ENCODE assay signal across 38 cellular contexts in genomic region chr17:10771142-10771541, GRCh38. TPM values are rescaled to one million over a fixed set of nuclear protein-coding genes. Genes with fewer than 3 reads are reported as not detected.
"Had no signal": no experiment of that assay in that cellular context is flagged by ENCODE, and none has a peak within 500 bp of the region (broad histone marks: within the 10 kb centered on the region; RNA-seq: fewer than 3 reads in every experiment).

No MANE protein-coding gene starts in this region.

- H3K4me3 Mint-ChIP-seq: activated CD4-positive, alpha-beta memory T cell treated with anti-CD3 and anti-CD28 coated beads for 36 hours; activated CD4-positive, alpha-beta T cell treated with anti-CD3 and anti-CD28 coated beads for 36 hours; activated CD4-positive, alpha-beta T cell treated with anti-CD3 and anti-CD28 coated beads, Interleukin-2, amount 10 ng/mL, durations not matched to agents 24 days and 14 days; activated CD8-positive, alpha-beta memory T cell treated with anti-CD3 and anti-CD28 coated beads, Interleukin-2, amount 10 ng/mL, durations not matched to agents 7 days and 5 days; activated CD8-positive, alpha-beta T cell treated with anti-CD3 and anti-CD28 coated beads, Interleukin-2, amount 10 ng/mL, durations not matched to agents 7 days and 5 days; activated naive CD4-positive, alpha-beta T cell treated with anti-CD3 and anti-CD28 coated beads for 36 hours; activated naive CD4-positive, alpha-beta T cell treated with anti-CD3 and anti-CD28 coated beads, Interleukin-2, amount 50 U/mL, for 24 hours; activated naive CD8-positive, alpha-beta T cell treated with anti-CD3 and anti-CD28 coated beads for 36 hours; activated naive CD8-positive, alpha-beta T cell treated with anti-CD3 and anti-CD28 coated beads, Interleukin-2, amount 50 U/mL, for 24 hours; activated T-helper 1 cell treated with anti-CD3 and anti-CD28 coated beads, Interleukin-12 subunit alpha, Interleukin-12 subunit beta, Interleukin-2, Interleukin-4 antibody, amounts not matched to agents 30 ng/mL and 10 ng/mL and 1 ng/mL, durations not matched to agents 14 hours and 24 hours and 36 hours; dendritic cell treated with granulocyte-macrophage colony-stimulating factor and Interleukin-4, amounts not matched to agents 40 ng/mL and 50 ng/mL, for 4 days had no signal

- H3K27me3 ChIP-seq: adrenal gland, body of pancreas, dorsolateral prefrontal cortex, esophagus squamous epithelium, gastroesophageal sphincter had no signal

- H3K27ac ChIP-seq: adrenal gland, body of pancreas, coronary artery, dorsolateral prefrontal cortex, gastroesophageal sphincter, heart right ventricle had no signal

- H3K9me3 ChIP-seq: adrenal gland, body of pancreas had no signal

- H3K4me1 ChIP-seq: adrenal gland, body of pancreas, gastroesophageal sphincter, heart right ventricle had no signal

- ATAC-seq: activated CD4-positive, alpha-beta T cell treated with anti-CD3 and anti-CD28 coated beads for 36 hours; activated CD8-positive, alpha-beta memory T cell treated with anti-CD3 and anti-CD28 coated beads, Interleukin-2, amount 10 ng/mL, durations not matched to agents 7 days and 5 days; activated CD8-positive, alpha-beta T cell treated with anti-CD3 and anti-CD28 coated beads, Interleukin-2, amount 10 ng/mL, durations not matched to agents 7 days and 5 days; activated naive CD8-positive, alpha-beta T cell treated with anti-CD3 and anti-CD28 coated beads, Interleukin-2, amount 50 U/mL, for 24 hours; body of pancreas; gastroesophageal sphincter; heart right ventricle had no signal

- DNase-seq: activated CD4-positive, alpha-beta memory T cell treated with anti-CD3 and anti-CD28 coated beads for 36 hours; activated CD4-positive, alpha-beta T cell treated with anti-CD3 and anti-CD28 coated beads for 36 hours; activated CD4-positive, alpha-beta T cell treated with anti-CD3 and anti-CD28 coated beads, Interleukin-2, amount 10 ng/mL, durations not matched to agents 24 days and 14 days; activated CD4-positive, CD25-positive, alpha-beta regulatory T cell; activated CD4-positive, CD25-positive, alpha-beta regulatory T cell treated with anti-CD3 and anti-CD28 coated beads, Interleukin-2, amount 50 U/mL, for 72 hours; activated CD8-positive, alpha-beta memory T cell treated with anti-CD3 and anti-CD28 coated beads, Interleukin-2, amount 10 ng/mL, durations not matched to agents 7 days and 5 days; activated CD8-positive, alpha-beta memory T cell treated with anti-CD3 and anti-CD28 coated beads, Interleukin-2, amount 50 U/mL, for 4 hours; activated CD8-positive, alpha-beta T cell treated with anti-CD3 and anti-CD28 coated beads, Interleukin-2, amount 10 ng/mL, durations not matched to agents 7 days and 5 days; activated effector memory CD4-positive, alpha-beta T cell treated with anti-CD3 and anti-CD28 coated beads, Interleukin-2, amount 50 U/mL, for 16 hours; activated naive CD4-positive, alpha-beta T cell treated with anti-CD3 and anti-CD28 coated beads for 36 hours; activated naive CD8-positive, alpha-beta T cell treated with anti-CD3 and anti-CD28 coated beads for 36 hours; activated naive CD8-positive, alpha-beta T cell treated with anti-CD3 and anti-CD28 coated beads, Interleukin-2, amount 50 U/mL, for 24 hours; activated T-cell treated with anti-CD3 and anti-CD28 coated beads, Interleukin-2, amount 50 U/mL, for 1 hour; activated T-cell treated with anti-CD3 and anti-CD28 coated beads, Interleukin-2, amount 50 U/mL, for 48 hours; adrenal gland; amygdala; aorta; body of pancreas; central memory CD4-positive, alpha-beta T cell; cerebellar nuclear complex; dorsolateral prefrontal cortex; effector memory CD4-positive, alpha-beta T cell; erythroblast; esophagus squamous epithelium; foreskin melanocyte; heart right ventricle; T-helper 2 cell had no signal

- H3K4me3 ChIP-seq: adrenal gland, body of pancreas, coronary artery, dorsolateral prefrontal cortex, esophagus squamous epithelium, gastroesophageal sphincter, heart right ventricle had no signal

- H3K36me3 Mint-ChIP-seq: activated CD8-positive, alpha-beta memory T cell treated with anti-CD3 and anti-CD28 coated beads, Interleukin-2, amount 10 ng/mL, durations not matched to agents 7 days and 5 days had no signal

- H3K27ac Mint-ChIP-seq: activated CD4-positive, alpha-beta memory T cell treated with anti-CD3 and anti-CD28 coated beads for 36 hours; activated CD4-positive, alpha-beta T cell treated with anti-CD3 and anti-CD28 coated beads for 36 hours; activated CD4-positive, alpha-beta T cell treated with anti-CD3 and anti-CD28 coated beads, Interleukin-2, amount 10 ng/mL, durations not matched to agents 24 days and 14 days; activated CD8-positive, alpha-beta memory T cell treated with anti-CD3 and anti-CD28 coated beads, Interleukin-2, amount 10 ng/mL, durations not matched to agents 7 days and 5 days; activated CD8-positive, alpha-beta T cell treated with anti-CD3 and anti-CD28 coated beads, Interleukin-2, amount 10 ng/mL, durations not matched to agents 7 days and 5 days; activated naive CD4-positive, alpha-beta T cell treated with anti-CD3 and anti-CD28 coated beads for 36 hours; activated naive CD4-positive, alpha-beta T cell treated with anti-CD3 and anti-CD28 coated beads, Interleukin-2, amount 50 U/mL, for 24 hours; activated naive CD8-positive, alpha-beta T cell treated with anti-CD3 and anti-CD28 coated beads for 36 hours; activated naive CD8-positive, alpha-beta T cell treated with anti-CD3 and anti-CD28 coated beads, Interleukin-2, amount 50 U/mL, for 24 hours; activated T-helper 1 cell treated with anti-CD3 and anti-CD28 coated beads, Interleukin-12 subunit alpha, Interleukin-12 subunit beta, Interleukin-2, Interleukin-4 antibody, amounts not matched to agents 30 ng/mL and 10 ng/mL and 1 ng/mL, durations not matched to agents 14 hours and 24 hours and 36 hours; activated T-helper 2 cell treated with anti-CD3 and anti-CD28 coated beads, Interferon-gamma antibody, Interleukin-2, Interleukin-4, amounts not matched to agents 10 μg/mL and 5 μg/mL and 100 μg/mL, durations not matched to agents 14 hours and 24 hours and 36 hours; dendritic cell treated with granulocyte-macrophage colony-stimulating factor and Interleukin-4, amounts not matched to agents 40 ng/mL and 50 ng/mL, for 4 days had no signal

- H3K27me3 Mint-ChIP-seq: activated CD4-positive, alpha-beta memory T cell treated with anti-CD3 and anti-CD28 coated beads for 36 hours; activated CD4-positive, alpha-beta T cell treated with anti-CD3 and anti-CD28 coated beads for 36 hours; activated CD4-positive, alpha-beta T cell treated with anti-CD3 and anti-CD28 coated beads, Interleukin-2, amount 10 ng/mL, durations not matched to agents 24 days and 14 days; activated naive CD4-positive, alpha-beta T cell treated with anti-CD3 and anti-CD28 coated beads, Interleukin-2, amount 50 U/mL, for 24 hours; activated naive CD8-positive, alpha-beta T cell treated with anti-CD3 and anti-CD28 coated beads for 36 hours; activated naive CD8-positive, alpha-beta T cell treated with anti-CD3 and anti-CD28 coated beads, Interleukin-2, amount 50 U/mL, for 24 hours; dendritic cell treated with granulocyte-macrophage colony-stimulating factor and Interleukin-4, amounts not matched to agents 40 ng/mL and 50 ng/mL, for 4 days had no signal

- H3K9me3 Mint-ChIP-seq: activated naive CD4-positive, alpha-beta T cell treated with anti-CD3 and anti-CD28 coated beads, Interleukin-2, amount 50 U/mL, for 24 hours had no signal

- H3K4me1 Mint-ChIP-seq: activated CD4-positive, alpha-beta T cell treated with anti-CD3 and anti-CD28 coated beads for 36 hours; activated CD4-positive, alpha-beta T cell treated with anti-CD3 and anti-CD28 coated beads, Interleukin-2, amount 10 ng/mL, durations not matched to agents 24 days and 14 days; activated CD8-positive, alpha-beta memory T cell treated with anti-CD3 and anti-CD28 coated beads, Interleukin-2, amount 10 ng/mL, durations not matched to agents 7 days and 5 days; activated naive CD4-positive, alpha-beta T cell treated with anti-CD3 and anti-CD28 coated beads, Interleukin-2, amount 50 U/mL, for 24 hours; activated naive CD8-positive, alpha-beta T cell treated with anti-CD3 and anti-CD28 coated beads for 36 hours; activated naive CD8-positive, alpha-beta T cell treated with anti-CD3 and anti-CD28 coated beads, Interleukin-2, amount 50 U/mL, for 24 hours had no signal

- H3K36me3 ChIP-seq: adrenal gland, heart right ventricle had no signal

RNA-seq across cellular contexts. Expression of gene TMEM238L, which starts 32.8 kb away (rescaled TPM):
- total RNA-seq: activated CD4-positive, alpha-beta memory T cell treated with anti-CD3 and anti-CD28 coated beads for 36 hours; activated CD4-positive, alpha-beta T cell treated with anti-CD3 and anti-CD28 coated beads for 36 hours; activated CD4-positive, alpha-beta T cell treated with anti-CD3 and anti-CD28 coated beads, Interleukin-2, amount 10 ng/mL, durations not matched to agents 24 days and 14 days; activated CD8-positive, alpha-beta memory T cell treated with anti-CD3 and anti-CD28 coated beads for 36 hours; activated CD8-positive, alpha-beta memory T cell treated with anti-CD3 and anti-CD28 coated beads, Interleukin-2, amount 10 ng/mL, durations not matched to agents 7 days and 5 days; activated CD8-positive, alpha-beta T cell treated with anti-CD3 and anti-CD28 coated beads, Interleukin-2, amount 10 ng/mL, durations not matched to agents 7 days and 5 days; activated naive CD4-positive, alpha-beta T cell treated with anti-CD3 and anti-CD28 coated beads for 36 hours; activated naive CD8-positive, alpha-beta T cell treated with anti-CD3 and anti-CD28 coated beads for 36 hours; activated T-helper 1 cell treated with anti-CD3 and anti-CD28 coated beads, Interleukin-12 subunit alpha, Interleukin-12 subunit beta, Interleukin-2, Interleukin-4 antibody, amounts not matched to agents 30 ng/mL and 10 ng/mL and 1 ng/mL, durations not matched to agents 14 hours and 24 hours and 36 hours; activated T-helper 2 cell treated with anti-CD3 and anti-CD28 coated beads, Interferon-gamma antibody, Interleukin-2, Interleukin-4, amounts not matched to agents 10 μg/mL and 5 μg/mL and 100 μg/mL, durations not matched to agents 14 hours and 24 hours and 36 hours; aorta; body of pancreas; fibroblast of lung; fibroblast of villous mesenchyme; gastroesophageal sphincter; glomerular endothelial cell; heart right ventricle; T-helper 1 cell treated with Interleukin-12 subunit alpha and Interleukin-12 subunit beta and Interleukin-4 antibody, amounts not matched to agents 30 ng/mL and 1 ng/mL, for 36 hours had no signal
